Comparison of ENCODE assay signal across 12 cellular contexts in genomic region chr4:139922625-139923024, GRCh38.
DNase-seq lines count a peak whose midpoint lies in the region; ATAC-seq, FAIRE-seq and TF ChIP-seq lines count a peak whose summit lies in the region.
"Had no signal": no experiment of that assay in that cellular context is flagged by ENCODE, and none has a peak within 500 bp of the region (broad histone marks: within the 10 kb centered on the region; RNA-seq: fewer than 3 reads in every experiment).

No MANE protein-coding gene starts in this region.

- peak; percentile 4 for FAIRE-seq in endothelial cell of umbilical vein (lab: Jason Lieb, UNC)
- FAIRE-seq: H1 had no signal

- H3K9me3 ChIP-seq in endothelial cell of umbilical vein (replicated peaks; ENCODE audit: control insufficient read depth, insufficient read depth, low read length), result no peaks in the 10 kb centered on the region
- H3K9me3 ChIP-seq: transverse colon had no signal

- no peak for TF ChIP-seq POLR2A in endothelial cell of umbilical vein (IDR thresholded peaks at IDR 0.05; ENCODE audit: low read depth, low read length)

- no peak overlapping the region for H2AFZ ChIP-seq in endothelial cell of umbilical vein (ENCODE audit: low read depth, low read length)

- H3K27me3 ChIP-seq in endothelial cell of umbilical vein (ENCODE audit: control insufficient read depth in 2 of 2, insufficient read depth in 2 of 2, low read length in 2 of 2), result no peaks in the 10 kb centered on the region
- H3K27me3 ChIP-seq: transverse colon had no signal

- H3K4me3 ChIP-seq in endothelial cell of umbilical vein (replicated peaks in 1 of 3; ENCODE audit: insufficient read depth in 1 of 3, low read depth in 1 of 3, low read length in 3 of 3), result no peak overlapping the region
- H3K4me3 ChIP-seq: transverse colon had no signal

- POLR2A ChIA-PET in endothelial cell of umbilical vein (lab: Charles Lee), result no interaction called here

- CTCF ChIA-PET in endothelial cell of umbilical vein (lab: Charles Lee), result interaction anchor here (0.8 to 2.2 kb wide), 4 partner anchors 9 to 257 kb away, joined by 3 to 8 read pairs (median 3); partner anchors contain the start of gene MGST2

- ATAC-seq in HG03432 (IDR thresholded peaks at IDR 0.05; ENCODE audit: unreplicated experiment), result no peak

- no peaks in the 10 kb centered on the region for H3K79me2 ChIP-seq in endothelial cell of umbilical vein (ENCODE audit: control insufficient read depth, insufficient read depth, low read length)

- no peak overlapping the region for H3K4me2 ChIP-seq in endothelial cell of umbilical vein (ENCODE audit: insufficient read depth, low read length)

- intact Hi-C loops in endothelial cell of umbilical vein (cut with micrococcal nuclease), result no loop called here

- dilution Hi-C loops in endothelial cell of umbilical vein (cut with MboI; ENCODE audit: extremely low pct_ligation_motif_present, low sequenced_read_pairs), result no loop called here

- no TSS peak for BruUV-seq in endothelial cell of umbilical vein (replicated peaks; lab: Mats Ljungman, UMichigan)

- H3K36me3 ChIP-seq in endothelial cell of umbilical vein (ENCODE audit: control insufficient read depth in 2 of 2, extremely low read depth in 1 of 2, insufficient read depth in 2 of 2, low read length in 2 of 2), result no peaks in the 10 kb centered on the region
- H3K36me3 ChIP-seq: transverse colon had no signal

- H3K27ac ChIP-seq in endothelial cell of umbilical vein (ENCODE audit: insufficient read depth, low read depth, low read length), result no peak overlapping the region

- DNase-seq in EL (peak; percentile 35), NCI-H2029 (lab: John Stamatoyannopoulos, UW) (peak; percentile 86), endothelial cell of umbilical vein (ENCODE audit: low read depth, low spot score) (peak; percentile 67), occipital lobe (lab: John Stamatoyannopoulos, UW) (peak; percentile 8), GOT3 (lab: John Stamatoyannopoulos, UW) (no peak), SIG-M5 (lab: John Stamatoyannopoulos, UW) (no peak), NCI-H187 (lab: John Stamatoyannopoulos, UW) (no peak)
- DNase-seq: activated CD4-positive, CD25-positive, alpha-beta regulatory T cell; Kasumi-1; transverse colon had no signal

- H3K9me1 ChIP-seq in endothelial cell of umbilical vein (replicated peaks; ENCODE audit: control insufficient read depth, extremely low read depth, insufficient read depth, low read length), result no peaks in the 10 kb centered on the region

- H3K4me1 ChIP-seq in endothelial cell of umbilical vein (ENCODE audit: control insufficient read depth, extremely low read depth, insufficient read depth, low read length), result peaks cover 50% of the 10 kb centered on the region

- no peak overlapping the region for H3K9ac ChIP-seq in endothelial cell of umbilical vein (replicated peaks; ENCODE audit: extremely low read depth, insufficient read depth, low read length)

- H4K20me1 ChIP-seq in endothelial cell of umbilical vein (replicated peaks; ENCODE audit: control insufficient read depth, extremely low read depth, insufficient read depth, low read length), result no peaks in the 10 kb centered on the region

- no peak for TF ChIP-seq CTCF in endothelial cell of umbilical vein (IDR thresholded peaks at IDR 0.05; ENCODE audit: extremely low read depth in 1 of 2, insufficient read depth in 1 of 2, low read depth in 1 of 2, low read length in 2 of 2)

TF ChIP-seq in endothelial cell of umbilical vein, 7 proteins besides CTCF, POLR2A, EP300 and RAD21:
- TF ChIP-seq MAX (IDR thresholded peaks at IDR 0.05; ENCODE audit: insufficient read depth, insufficient read length) (peak; percentile 68), MYC (IDR thresholded peaks at IDR 0.05; ENCODE audit: low read depth, low read length) (no peak)
TF ChIP-seq in endothelial cell of umbilical vein: peak in this region for 1.

Comparison
In these comparisons a context has a peak if more than half of its experiments do, and no peak if none do; other contexts are left out.
1. DNase-seq: peak in EL (single experiment), NCI-H2029 (single experiment), endothelial cell of umbilical vein (single experiment) and occipital lobe (single experiment); none in GOT3 (single experiment), SIG-M5 (single experiment) and NCI-H187 (0 of 2).